ENCODE assay signal across 1 cellular context in the genomic region with DNA sequence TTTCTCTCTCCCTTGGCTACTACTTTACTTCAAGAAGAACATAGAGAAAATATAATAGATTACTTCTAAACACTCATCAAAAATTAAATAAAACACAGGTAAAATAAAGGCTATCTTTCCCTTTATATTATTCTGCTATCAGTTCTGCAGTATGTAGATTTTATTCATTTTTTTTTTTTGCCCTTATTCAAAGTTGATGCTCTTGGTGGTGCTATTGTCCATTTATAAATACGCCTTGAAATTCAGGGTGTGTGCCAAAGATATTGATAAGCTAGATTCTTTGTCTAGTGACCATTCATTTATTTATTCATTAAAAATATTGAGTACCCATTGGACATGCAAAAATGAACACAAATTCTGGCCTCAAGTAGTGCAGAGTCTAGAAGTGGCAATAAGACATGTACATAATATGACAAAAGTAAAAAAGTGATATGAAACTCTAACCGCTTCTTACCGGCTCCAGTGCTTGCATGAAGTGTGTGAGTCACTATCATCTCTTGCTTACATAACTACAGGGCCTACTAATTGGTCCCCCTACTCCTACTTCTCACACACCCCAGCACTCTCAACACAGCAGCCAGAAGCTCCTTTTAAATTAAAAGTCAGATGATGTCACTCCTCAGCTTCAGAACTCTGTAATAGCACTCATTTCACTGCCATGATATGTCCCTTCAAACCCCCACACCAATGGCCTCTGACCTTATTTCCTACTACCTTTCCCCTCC.
TF ChIP-seq lines count a peak whose summit lies in the region.

No MANE protein-coding gene starts in this region.

TF ChIP-seq in GM23338, 12 proteins besides CTCF, POLR2A, EP300 and RAD21 (continued from another document):
- TF ChIP-seq, protein P1, sequence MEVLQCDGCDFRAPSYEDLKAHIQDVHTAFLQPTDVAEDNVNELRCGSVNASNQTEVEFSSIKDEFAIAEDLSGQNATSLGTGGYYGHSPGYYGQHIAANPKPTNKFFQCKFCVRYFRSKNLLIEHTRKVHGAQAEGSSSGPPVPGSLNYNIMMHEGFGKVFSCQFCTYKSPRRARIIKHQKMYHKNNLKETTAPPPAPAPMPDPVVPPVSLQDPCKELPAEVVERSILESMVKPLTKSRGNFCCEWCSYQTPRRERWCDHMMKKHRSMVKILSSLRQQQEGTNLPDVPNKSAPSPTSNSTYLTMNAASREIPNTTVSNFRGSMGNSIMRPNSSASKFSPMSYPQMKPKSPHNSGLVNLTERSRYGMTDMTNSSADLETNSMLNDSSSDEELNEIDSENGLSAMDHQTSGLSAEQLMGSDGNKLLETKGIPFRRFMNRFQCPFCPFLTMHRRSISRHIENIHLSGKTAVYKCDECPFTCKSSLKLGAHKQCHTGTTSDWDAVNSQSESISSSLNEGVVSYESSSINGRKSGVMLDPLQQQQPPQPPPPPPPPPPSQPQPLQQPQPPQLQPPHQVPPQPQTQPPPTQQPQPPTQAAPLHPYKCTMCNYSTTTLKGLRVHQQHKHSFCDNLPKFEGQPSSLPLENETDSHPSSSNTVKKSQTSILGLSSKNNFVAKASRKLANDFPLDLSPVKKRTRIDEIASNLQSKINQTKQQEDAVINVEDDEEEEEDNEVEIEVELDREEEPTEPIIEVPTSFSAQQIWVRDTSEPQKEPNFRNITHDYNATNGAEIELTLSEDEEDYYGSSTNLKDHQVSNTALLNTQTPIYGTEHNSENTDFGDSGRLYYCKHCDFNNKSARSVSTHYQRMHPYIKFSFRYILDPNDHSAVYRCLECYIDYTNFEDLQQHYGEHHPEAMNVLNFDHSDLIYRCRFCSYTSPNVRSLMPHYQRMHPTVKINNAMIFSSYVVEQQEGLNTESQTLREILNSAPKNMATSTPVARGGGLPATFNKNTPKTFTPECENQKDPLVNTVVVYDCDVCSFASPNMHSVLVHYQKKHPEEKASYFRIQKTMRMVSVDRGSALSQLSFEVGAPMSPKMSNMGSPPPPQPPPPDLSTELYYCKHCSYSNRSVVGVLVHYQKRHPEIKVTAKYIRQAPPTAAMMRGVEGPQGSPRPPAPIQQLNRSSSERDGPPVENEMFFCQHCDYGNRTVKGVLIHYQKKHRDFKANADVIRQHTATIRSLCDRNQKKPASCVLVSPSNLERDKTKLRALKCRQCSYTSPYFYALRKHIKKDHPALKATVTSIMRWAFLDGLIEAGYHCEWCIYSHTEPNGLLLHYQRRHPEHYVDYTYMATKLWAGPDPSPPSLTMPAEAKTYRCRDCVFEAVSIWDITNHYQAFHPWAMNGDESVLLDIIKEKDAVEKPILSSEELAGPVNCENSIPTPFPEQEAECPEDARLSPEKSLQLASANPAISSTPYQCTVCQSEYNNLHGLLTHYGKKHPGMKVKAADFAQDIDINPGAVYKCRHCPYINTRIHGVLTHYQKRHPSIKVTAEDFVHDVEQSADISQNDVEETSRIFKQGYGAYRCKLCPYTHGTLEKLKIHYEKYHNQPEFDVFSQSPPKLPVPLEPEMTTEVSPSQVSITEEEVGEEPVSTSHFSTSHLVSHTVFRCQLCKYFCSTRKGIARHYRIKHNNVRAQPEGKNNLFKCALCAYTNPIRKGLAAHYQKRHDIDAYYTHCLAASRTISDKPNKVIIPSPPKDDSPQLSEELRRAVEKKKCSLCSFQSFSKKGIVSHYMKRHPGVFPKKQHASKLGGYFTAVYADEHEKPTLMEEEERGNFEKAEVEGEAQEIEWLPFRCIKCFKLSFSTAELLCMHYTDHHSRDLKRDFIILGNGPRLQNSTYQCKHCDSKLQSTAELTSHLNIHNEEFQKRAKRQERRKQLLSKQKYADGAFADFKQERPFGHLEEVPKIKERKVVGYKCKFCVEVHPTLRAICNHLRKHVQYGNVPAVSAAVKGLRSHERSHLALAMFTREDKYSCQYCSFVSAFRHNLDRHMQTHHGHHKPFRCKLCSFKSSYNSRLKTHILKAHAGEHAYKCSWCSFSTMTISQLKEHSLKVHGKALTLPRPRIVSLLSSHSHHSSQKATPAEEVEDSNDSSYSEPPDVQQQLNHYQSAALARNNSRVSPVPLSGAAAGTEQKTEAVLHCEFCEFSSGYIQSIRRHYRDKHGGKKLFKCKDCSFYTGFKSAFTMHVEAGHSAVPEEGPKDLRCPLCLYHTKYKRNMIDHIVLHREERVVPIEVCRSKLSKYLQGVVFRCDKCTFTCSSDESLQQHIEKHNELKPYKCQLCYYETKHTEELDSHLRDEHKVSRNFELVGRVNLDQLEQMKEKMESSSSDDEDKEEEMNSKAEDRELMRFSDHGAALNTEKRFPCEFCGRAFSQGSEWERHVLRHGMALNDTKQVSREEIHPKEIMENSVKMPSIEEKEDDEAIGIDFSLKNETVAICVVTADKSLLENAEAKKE (CRISPR knock-in tag; IDR thresholded peaks at IDR 0.05): no peak
- TF ChIP-seq ZNF331 (CRISPR knock-in tag; IDR thresholded peaks at IDR 0.05; ENCODE audit: low read depth): no peak
- TF ChIP-seq NANOG (IDR thresholded peaks at IDR 0.05; ENCODE audit: borderline replicate concordance): no peak
